Comparison of ENCODE assay signal across 8 cellular contexts in the genomic region with DNA sequence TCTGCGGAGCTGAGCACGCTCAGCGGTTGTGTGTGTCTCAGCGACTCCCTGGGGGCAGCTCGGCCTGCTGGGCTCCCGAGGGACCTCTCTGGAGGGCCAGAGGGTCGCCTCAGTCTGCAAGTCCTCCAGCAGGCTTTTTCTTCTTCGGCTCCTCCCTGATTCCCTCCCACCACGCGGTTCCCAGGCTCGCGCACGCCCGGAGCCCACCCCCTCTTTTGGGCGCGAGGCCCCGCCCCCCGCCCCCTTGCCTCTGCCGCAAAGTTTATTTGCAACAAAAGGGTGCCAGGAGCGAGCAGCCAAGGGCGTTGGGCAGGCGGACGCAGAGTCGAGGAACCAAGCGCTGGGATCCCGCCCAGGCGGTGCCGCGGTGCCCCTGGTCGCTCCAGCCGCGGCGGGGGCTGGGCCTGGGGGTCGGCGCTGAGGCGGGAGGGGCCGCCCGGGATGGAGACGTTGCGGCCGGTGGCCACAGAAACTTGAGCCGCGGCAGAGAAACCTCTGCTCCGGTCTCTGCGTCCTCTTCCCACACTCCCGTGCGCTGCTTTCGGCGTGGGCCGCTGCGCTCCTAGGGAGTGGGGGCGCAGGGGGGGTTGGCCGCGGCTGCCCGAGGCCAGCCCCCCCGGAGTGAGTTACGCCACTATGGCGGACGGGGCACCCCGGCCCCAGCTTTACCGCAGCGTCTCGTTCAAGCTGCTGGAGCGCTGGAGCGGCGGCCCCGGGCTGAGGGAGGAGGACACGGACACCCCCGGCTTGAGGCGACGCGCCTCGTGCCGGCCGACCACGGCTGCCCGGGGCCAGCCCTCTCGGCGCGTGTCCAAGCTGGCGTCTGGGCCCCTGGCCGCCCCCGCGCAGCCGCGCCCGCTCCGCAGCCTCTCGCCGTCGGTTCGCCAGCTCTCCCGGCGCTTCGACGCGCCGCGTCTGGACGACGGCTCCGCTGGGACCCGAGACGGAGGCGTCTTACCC. TPM values are rescaled to one million over a fixed set of nuclear protein-coding genes. Genes with fewer than 3 reads are reported as not detected.
A peak's percentile ranks its signal among the peaks of the same experiment; 100 is the strongest.
DNase-seq lines count a peak whose midpoint lies in the region; ATAC-seq and TF ChIP-seq lines count a peak whose summit lies in the region.

A gene with protein sequence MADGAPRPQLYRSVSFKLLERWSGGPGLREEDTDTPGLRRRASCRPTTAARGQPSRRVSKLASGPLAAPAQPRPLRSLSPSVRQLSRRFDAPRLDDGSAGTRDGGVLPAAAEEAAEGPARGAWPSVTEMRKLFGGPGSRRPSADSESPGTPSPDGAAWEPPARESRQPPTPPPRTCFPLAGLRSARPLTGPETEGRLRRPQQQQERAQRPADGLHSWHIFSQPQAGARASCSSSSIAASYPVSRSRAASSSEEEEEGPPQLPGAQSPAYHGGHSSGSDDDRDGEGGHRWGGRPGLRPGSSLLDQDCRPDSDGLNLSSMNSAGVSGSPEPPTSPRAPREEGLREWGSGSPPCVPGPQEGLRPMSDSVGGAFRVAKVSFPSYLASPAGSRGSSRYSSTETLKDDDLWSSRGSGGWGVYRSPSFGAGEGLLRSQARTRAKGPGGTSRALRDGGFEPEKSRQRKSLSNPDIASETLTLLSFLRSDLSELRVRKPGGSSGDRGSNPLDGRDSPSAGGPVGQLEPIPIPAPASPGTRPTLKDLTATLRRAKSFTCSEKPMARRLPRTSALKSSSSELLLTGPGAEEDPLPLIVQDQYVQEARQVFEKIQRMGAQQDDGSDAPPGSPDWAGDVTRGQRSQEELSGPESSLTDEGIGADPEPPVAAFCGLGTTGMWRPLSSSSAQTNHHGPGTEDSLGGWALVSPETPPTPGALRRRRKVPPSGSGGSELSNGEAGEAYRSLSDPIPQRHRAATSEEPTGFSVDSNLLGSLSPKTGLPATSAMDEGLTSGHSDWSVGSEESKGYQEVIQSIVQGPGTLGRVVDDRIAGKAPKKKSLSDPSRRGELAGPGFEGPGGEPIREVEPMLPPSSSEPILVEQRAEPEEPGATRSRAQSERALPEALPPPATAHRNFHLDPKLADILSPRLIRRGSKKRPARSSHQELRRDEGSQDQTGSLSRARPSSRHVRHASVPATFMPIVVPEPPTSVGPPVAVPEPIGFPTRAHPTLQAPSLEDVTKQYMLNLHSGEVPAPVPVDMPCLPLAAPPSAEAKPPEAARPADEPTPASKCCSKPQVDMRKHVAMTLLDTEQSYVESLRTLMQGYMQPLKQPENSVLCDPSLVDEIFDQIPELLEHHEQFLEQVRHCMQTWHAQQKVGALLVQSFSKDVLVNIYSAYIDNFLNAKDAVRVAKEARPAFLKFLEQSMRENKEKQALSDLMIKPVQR (N-terminal part only) (plus strand): TSS at position 274 of the 960 bp plus-strand sequence. CDS start 363 bp downstream, at position 637.

- H3K4me3 ChIP-seq in muscle layer of duodenum (ENCODE audit: low read depth in 1 of 2, low read length in 2 of 2) = peak within 1 kb of the TSS; percentile 55 to 84

- DNase-seq in AML-193 (lab: John Stamatoyannopoulos, UW) (peak; percentile 58 to 60), NCI-H69 (lab: John Stamatoyannopoulos, UW) (peak; percentile 94), fibroblast of gingiva (ENCODE audit: low read depth) (peak; percentile 84)
- peak; percentile 24 for DNase-seq in activated T-helper 9 cell treated with anti-CD3 and anti-CD28 coated beads, Interleukin-2, amount 50 U/mL, for 16 hours (ENCODE audit: low read depth)

- TF ChIP-seq CTCF in subcutaneous adipose tissue (IDR thresholded peaks at IDR 0.05; ENCODE audit: low read depth) = no peak

- no peaks in the 10 kb centered on the region for H3K9me3 ChIP-seq in muscle layer of duodenum (ENCODE audit: control insufficient read depth in 1 of 2, low read length in 2 of 2)

- H3K4me1 ChIP-seq in muscle layer of duodenum (ENCODE audit: control insufficient read depth in 1 of 2, insufficient read depth in 2 of 2, low read length in 2 of 2) = peaks cover 0 to 30% of the 10 kb centered on the region in 2 donors

- peaks cover 0 to 4% of the 10 kb centered on the region in 2 donors for H3K36me3 ChIP-seq in muscle layer of duodenum (ENCODE audit: control insufficient read depth in 1 of 2, insufficient read depth in 2 of 2, low read length in 2 of 2)

- no peaks in the 10 kb centered on the region for H3K27me3 ChIP-seq in muscle layer of duodenum (ENCODE audit: low read depth, low read length)

- peak within 1 kb of the TSS; percentile 74 for H3K27ac ChIP-seq in muscle layer of duodenum (ENCODE audit: low read length)

- ATAC-seq in GM19023 (IDR thresholded peaks at IDR 0.05; ENCODE audit: unreplicated experiment) (peak; percentile 32), HG03175 (IDR thresholded peaks at IDR 0.05; ENCODE audit: unreplicated experiment) (peak; percentile 13)

RNA-seq across cellular contexts. Expression of the gene that starts here (rescaled TPM):
- 10 to 100 TPM; 13.1 to 95.1 (median 28.3) TPM for total RNA-seq in subcutaneous adipose tissue

Comparison
In these comparisons a context has a peak if more than half of its experiments do, and no peak if none do; other contexts are left out.
1. Peak in every context shown above with its lines: DNase-seq, ATAC-seq, H3K4me3 ChIP-seq and H3K27ac ChIP-seq.
2. DNase-seq: peak in every context shown above with its lines; median percentile 94 in NCI-H69; 84 in fibroblast of gingiva; 59 in AML-193; 24 in activated T-helper 9 cell treated with anti-CD3 and anti-CD28 coated beads, Interleukin-2, amount 50 U/mL, for 16 hours.